Comparison of ENCODE assay signal across 1 cellular context in the genomic region with DNA sequence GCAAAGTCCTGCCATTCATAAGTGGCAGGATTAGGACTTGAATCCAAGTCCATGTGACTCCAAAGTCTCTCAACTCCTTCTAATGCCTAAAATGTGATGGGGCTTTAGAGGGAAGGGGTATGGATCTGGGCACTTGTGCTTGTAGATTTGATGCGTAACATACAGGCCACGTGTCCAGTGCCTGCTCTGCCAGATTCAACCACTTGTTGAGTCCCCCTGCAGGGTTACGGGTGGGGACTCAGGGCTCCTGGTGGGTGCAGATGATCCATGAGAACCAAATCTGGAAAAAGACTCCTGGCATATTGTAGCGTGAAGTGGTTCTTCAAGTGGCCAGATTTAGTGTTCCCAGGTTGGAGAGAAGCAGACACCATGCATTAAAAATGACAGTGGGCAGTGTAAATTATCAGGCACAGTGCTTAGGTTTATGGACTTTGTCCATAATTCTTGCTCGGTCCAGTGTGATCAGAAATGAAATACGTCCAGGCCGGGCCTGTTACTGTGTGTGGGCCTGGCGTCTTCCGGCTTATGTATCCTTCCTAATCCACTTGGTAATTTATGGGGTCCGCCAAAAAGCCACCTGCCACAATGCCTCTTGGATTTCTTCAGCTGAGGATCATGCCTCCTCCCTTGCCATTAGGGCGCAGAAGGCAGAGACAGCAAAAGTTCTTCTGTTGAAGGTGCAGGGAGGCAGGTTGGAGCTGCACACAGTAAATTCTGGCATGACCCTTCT.
TF ChIP-seq lines count a peak whose summit lies in the region.

No MANE protein-coding gene starts in this region.

TF ChIP-seq in H1, 55 proteins besides CTCF, POLR2A, EP300 and RAD21 (continued from another document):
- TF ChIP-seq CREB1 (IDR thresholded peaks at IDR 0.05) (no peak), SP2 (IDR thresholded peaks at IDR 0.05; ENCODE audit: low read length) (no peak), EZH2 (IDR thresholded peaks at IDR 0.05; ENCODE audit: low read depth, low read length, severe bottlenecking) (no peak), SIN3A (conservative IDR thresholded peaks at IDR 0.05 in 1 of 2, IDR thresholded peaks at IDR 0.05 in 1 of 2; ENCODE audit: low read depth in 1 of 2, low read length in 2 of 2) (no peak), JUND (IDR thresholded peaks at IDR 0.05; ENCODE audit: low read length) (no peak), POU5F1 (IDR thresholded peaks at IDR 0.05; ENCODE audit: low read depth, low read length) (no peak), SP1 (IDR thresholded peaks at IDR 0.05; ENCODE audit: low read depth, low read length) (no peak), JUN (IDR thresholded peaks at IDR 0.05; ENCODE audit: low read depth, low read length) (no peak), NANOG (IDR thresholded peaks at IDR 0.05; ENCODE audit: insufficient read depth, low read depth, low read length, poor library complexity, severe bottlenecking) (no peak), BCL11A (IDR thresholded peaks at IDR 0.05; ENCODE audit: low read depth in 2 of 2, low read length in 2 of 2) (no peak), SUZ12 (IDR thresholded peaks at IDR 0.05; ENCODE audit: low read length) (no peak), HDAC2 (IDR thresholded peaks at IDR 0.05; ENCODE audit: borderline replicate concordance in 1 of 2, low read depth in 2 of 2, low read length in 2 of 2) (no peak), SP4 (IDR thresholded peaks at IDR 0.05; ENCODE audit: low read length) (no peak)
